Comparison of ENCODE assay signal across 13 cellular contexts in genomic region chr9:21852751-21853150, GRCh38. TPM values are rescaled to one million over a fixed set of nuclear protein-coding genes. Genes with fewer than 3 reads are reported as not detected.
DNase-seq lines count a peak whose midpoint lies in the region; ATAC-seq and TF ChIP-seq lines count a peak whose summit lies in the region.
"Had no signal": no experiment of that assay in that cellular context is flagged by ENCODE, and none has a peak within 500 bp of the region (broad histone marks: within the 10 kb centered on the region; RNA-seq: fewer than 3 reads in every experiment).

No MANE protein-coding gene starts in this region.

- CTCF ChIA-PET in PC-3 (lab: Charles Lee), result no interaction called here

- peaks cover 52% of the 10 kb centered on the region for H3K4me1 ChIP-seq in body of pancreas
- H3K4me1 ChIP-seq in PC-3 (ENCODE audit: insufficient read depth, low read length), result peaks cover 36% of the 10 kb centered on the region
- no peaks in the 10 kb centered on the region for H3K4me1 ChIP-seq in Karpas-422 (ENCODE audit: low read length)

- no TSS peak for BruUV-seq in PC-3 (replicated peaks; lab: Mats Ljungman, UMichigan)

- H3K79me2 ChIP-seq in PC-3 (ENCODE audit: low read length), result 0 out of 2 replicates have a peak, but pooled peaks cover 6% of the 10 kb centered on the region
- H3K79me2 ChIP-seq in Karpas-422 (ENCODE audit: low read length), result peaks cover 32% of the 10 kb centered on the region

- ATAC-seq in GM18502 (IDR thresholded peaks at IDR 0.05; ENCODE audit: poor library complexity, unreplicated experiment) (peak; percentile 99), GM19455 (IDR thresholded peaks at IDR 0.05; ENCODE audit: unreplicated experiment) (peak; percentile 89), HG02973 (IDR thresholded peaks at IDR 0.05; ENCODE audit: unreplicated experiment) (peak; percentile 99), body of pancreas (peak; percentile 41), PC-3 (no peak)
- ATAC-seq: left ventricle myocardium superior had no signal

- H3K4me2 ChIP-seq in PC-3 (ENCODE audit: low read length) (no peak overlapping the region), Karpas-422 (ENCODE audit: low read depth, low read length, poor library complexity, severe bottlenecking) (no peak overlapping the region)

- H2AFZ ChIP-seq in PC-3 (ENCODE audit: low read length), result no peak overlapping the region
- H2AFZ ChIP-seq in Karpas-422 (ENCODE audit: low read length), result no peak overlapping the region

- no peak overlapping the region for H3K9ac ChIP-seq in PC-3 (ENCODE audit: low read length)
- no peak overlapping the region for H3K9ac ChIP-seq in Karpas-422 (ENCODE audit: low read length)

- no peaks in the 10 kb centered on the region for H4K20me1 ChIP-seq in PC-3 (ENCODE audit: low read length)
- no peaks in the 10 kb centered on the region for H4K20me1 ChIP-seq in Karpas-422 (ENCODE audit: insufficient read depth, low read depth, low read length)

- H3K27me3 ChIP-seq in body of pancreas (no peaks in the 10 kb centered on the region), PC-3 (ENCODE audit: low read length) (no peaks in the 10 kb centered on the region), Karpas-422 (ENCODE audit: low read length) (no peaks in the 10 kb centered on the region)

- DNase-seq in body of pancreas, result no peak
- no peak for DNase-seq in PC-3
- DNase-seq in NCI-H510A (lab: John Stamatoyannopoulos, UW), result no peak
- no peak for DNase-seq in Karpas-422
- DNase-seq in kidney glomerular epithelial cell (lab: John Stamatoyannopoulos, UW), result no peak
- DNase-seq: activated CD4-positive, CD25-positive, alpha-beta regulatory T cell treated with anti-CD3 and anti-CD28 coated beads, Interleukin-2, amount 50 U/mL, for 72 hours; aorta; left ventricle myocardium superior; OCI-M1; retina had no signal

- intact Hi-C loops in body of pancreas (cut with DNase I), result no loop called here
- intact Hi-C loops in PC-3 (cut with micrococcal nuclease), result loop anchor here (1.0 kb wide), 1 partner anchor 16 kb away; no protein-coding TSS in a partner anchor

- TF ChIP-seq POLR2A in body of pancreas (IDR thresholded peaks at IDR 0.05), result no peak

- 37 to 47% methylated on average over 3 of the region's 3 CpGs for WGBS in body of pancreas, 2 donors

- TF ChIP-seq CTCF in body of pancreas (IDR thresholded peaks at IDR 0.05), result no peak
- TF ChIP-seq CTCF in PC-3 (conservative IDR thresholded peaks at IDR 0.05; ENCODE audit: low read depth, low read length), result no peak

- POLR2A ChIA-PET in PC-3 (lab: Charles Lee; ENCODE audit: unreplicated experiment), result no interaction called here

- H3K36me3 ChIP-seq in body of pancreas (replicated peaks in 1 of 2; ENCODE audit: insufficient read depth in 1 of 2, low read depth in 2 of 2), result no peaks in the 10 kb centered on the region
- H3K36me3 ChIP-seq in PC-3 (ENCODE audit: low read depth, low read length), result peaks cover 26% of the 10 kb centered on the region
- peaks cover 44% of the 10 kb centered on the region for H3K36me3 ChIP-seq in Karpas-422 (ENCODE audit: insufficient read depth, low read length)

- H3F3A ChIP-seq in PC-3 (ENCODE audit: low read length, unreplicated experiment), result peaks cover 5% of the 10 kb centered on the region

- H3K4me3 ChIP-seq in body of pancreas (no peak overlapping the region), PC-3 (ENCODE audit: low read length) (no peak overlapping the region), Karpas-422 (ENCODE audit: low read length) (no peak overlapping the region)

- H3K9me2 ChIP-seq in PC-3 (replicated peaks; ENCODE audit: low read length), result no peaks in the 10 kb centered on the region
- no peaks in the 10 kb centered on the region for H3K9me2 ChIP-seq in Karpas-422 (replicated peaks; ENCODE audit: insufficient read depth, low read length)

- no peaks in the 10 kb centered on the region for H3K9me3 ChIP-seq in body of pancreas
- no peaks in the 10 kb centered on the region for H3K9me3 ChIP-seq in PC-3 (ENCODE audit: low read length)
- H3K9me3 ChIP-seq in Karpas-422 (ENCODE audit: low read length), result no peaks in the 10 kb centered on the region

- H3K27ac ChIP-seq in body of pancreas (peak overlapping the region; percentile 32 to 84 (median 70)), PC-3 (ENCODE audit: low read length) (no peak overlapping the region), Karpas-422 (ENCODE audit: low read length) (no peak overlapping the region)

RNA-seq across cellular contexts. Expression of gene MTAP, which starts 50.3 kb away (rescaled TPM):
- total RNA-seq in body of pancreas (10 to 100 TPM; 10.9 to 25.1 TPM), PC-3 (2014; rRNA removed) (33.7 and 34.7 TPM in 2 replicates)
- 29.2 and 38.7 TPM in 2 replicates for total RNA-seq in Karpas-422 (2014; rRNA removed; shearing (Covaris generic); ENCODE audit: low replicate concordance)

Comparison
In these comparisons a context has a peak if more than half of its experiments do, and no peak if none do; other contexts are left out.
1. H3K27ac ChIP-seq: peak in body of pancreas (4 of 4); none in PC-3 (single experiment) and Karpas-422 (single experiment).